ENCODE assay signal across 24 cellular contexts in the genomic region with DNA sequence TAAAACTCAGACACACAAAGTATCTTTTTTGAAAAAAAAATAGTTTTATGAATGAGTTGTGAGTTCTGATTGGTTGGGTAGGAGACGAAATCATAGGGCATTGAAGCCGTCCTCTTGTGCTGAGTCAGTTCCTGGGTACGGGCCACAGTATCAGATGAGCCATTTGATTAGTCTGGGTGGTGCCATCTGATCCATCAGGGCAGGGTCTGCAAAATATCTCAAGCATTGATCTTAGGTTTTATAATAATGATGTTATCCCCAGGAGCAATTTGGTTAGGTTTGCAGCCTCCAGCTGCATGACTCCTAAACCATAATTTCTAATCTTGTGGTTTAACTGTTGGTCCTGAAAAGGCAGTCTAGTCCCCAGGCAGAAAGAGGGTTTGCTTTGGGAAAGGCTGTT.
DNase-seq lines count a peak whose midpoint lies in the region; TF ChIP-seq lines count a peak whose summit lies in the region.
"Had no signal": no experiment of that assay in that cellular context is flagged by ENCODE, and none has a peak within 500 bp of the region (broad histone marks: within the 10 kb centered on the region; RNA-seq: fewer than 3 reads in every experiment).

No MANE protein-coding gene starts in this region.

- H3K36me3 ChIP-seq in smooth muscle cell (ENCODE audit: low read depth) = no peaks in the 10 kb centered on the region
- H3K36me3 ChIP-seq in CD8-positive, alpha-beta memory T cell (ENCODE audit: insufficient read depth, low read length) = no peaks in the 10 kb centered on the region
- H3K36me3 ChIP-seq: MG63 had no signal

- H3K9ac ChIP-seq in smooth muscle cell (ENCODE audit: low read depth) = no peak overlapping the region

- peak overlapping the region; percentile 13 for H3K27ac ChIP-seq in smooth muscle cell (ENCODE audit: low read depth)
- no peak overlapping the region for H3K27ac ChIP-seq in CD8-positive, alpha-beta memory T cell (ENCODE audit: low read depth, low read length)
- H3K27ac ChIP-seq: A549 had no signal

- H3K9me3 ChIP-seq in smooth muscle cell (replicated peaks; ENCODE audit: low read depth) = no peaks in the 10 kb centered on the region
- H3K9me3 ChIP-seq in CD8-positive, alpha-beta memory T cell (ENCODE audit: low read length) = no peaks in the 10 kb centered on the region
- H3K9me3 ChIP-seq: A549 had no signal

- DNase-seq in ELR (ENCODE audit: low read depth) (peak; percentile 46), MV-4-11 (lab: John Stamatoyannopoulos, UW) (peak; percentile 23), T1000 (lab: John Stamatoyannopoulos, UW) (peak; percentile 1), smooth muscle cell (lab: John Stamatoyannopoulos, UW; ENCODE audit: unreplicated experiment) (no peak), T-helper 1 cell (no peak), NOMO-1 treated with dmso at 0.1 percent for 144 hours (lab: John Stamatoyannopoulos, UW; ENCODE audit: unreplicated experiment) (no peak)
- DNase-seq in stimulated activated CD4-positive, alpha-beta T cell treated with anti-CD3 and anti-CD28 coated beads, Interleukin-4, amount 100 ng/mL, for 4 hours = no peak
- DNase-seq in CD8-positive, alpha-beta memory T cell = no peak
- DNase-seq: AML-193; C1 segment of cervical spinal cord; Caco-2; CD4-positive, alpha-beta memory T cell; DMS79; H7; Karpas-422; MG63; NCI-H1694; NCI-H2029 treated with DMSO at 0.1 percent for 48 hours; NCI-H446 treated with DMSO at 0.1 percent for 48 hours; NCI-H526; RPMI8226; SHP77; T-helper 2 cell had no signal

- TF ChIP-seq CTCF in smooth muscle cell (IDR thresholded peaks at IDR 0.05; ENCODE audit: borderline replicate concordance, insufficient read depth, poor library complexity, severe bottlenecking) = no peak

- H3K4me2 ChIP-seq in smooth muscle cell = no peak overlapping the region
- H3K4me2 ChIP-seq: A549 had no signal

- peak overlapping the region; percentile 63 for H2AFZ ChIP-seq in smooth muscle cell (ENCODE audit: low read depth)

- no peaks in the 10 kb centered on the region for H3K36me3 Mint-ChIP-seq in CD8-positive, alpha-beta memory T cell
- H3K36me3 Mint-ChIP-seq: CD4-positive, alpha-beta memory T cell had no signal

- H3K4me3 ChIP-seq in smooth muscle cell = no peak overlapping the region
- H3K4me3 ChIP-seq in CD8-positive, alpha-beta memory T cell (ENCODE audit: low read length) = no peak overlapping the region
- H3K4me3 ChIP-seq: A549, MG63 had no signal

- H3K27me3 Mint-ChIP-seq in CD8-positive, alpha-beta memory T cell = peaks cover 0 to 4% of the 10 kb centered on the region in 2 donors
- H3K27me3 Mint-ChIP-seq: CD4-positive, alpha-beta memory T cell had no signal

- no peak overlapping the region for H3K4me3 Mint-ChIP-seq in CD8-positive, alpha-beta memory T cell
- H3K4me3 Mint-ChIP-seq: CD4-positive, alpha-beta memory T cell had no signal

- peaks cover 2 to 16% (median 6%) of the 10 kb centered on the region in 5 donors for H3K9me3 Mint-ChIP-seq in CD8-positive, alpha-beta memory T cell

- CTCF ChIA-PET in CD8-positive, alpha-beta memory T cell (lab: Charles Lee) = no interaction called here

- H3F3A ChIP-seq in smooth muscle cell (ENCODE audit: low read depth) = no peaks in the 10 kb centered on the region

- no peaks in the 10 kb centered on the region for H3K4me1 Mint-ChIP-seq in CD8-positive, alpha-beta memory T cell
- H3K4me1 Mint-ChIP-seq: CD4-positive, alpha-beta memory T cell had no signal

- POLR2A ChIA-PET in CD8-positive, alpha-beta memory T cell (lab: Charles Lee) = no interaction called here

- H3K79me2 ChIP-seq in smooth muscle cell (ENCODE audit: low read depth) = no peaks in the 10 kb centered on the region

- no peaks in the 10 kb centered on the region for H3K4me1 ChIP-seq in smooth muscle cell (ENCODE audit: low read depth)
- no peaks in the 10 kb centered on the region for H3K4me1 ChIP-seq in CD8-positive, alpha-beta memory T cell (ENCODE audit: insufficient read depth, low read length)
- H3K4me1 ChIP-seq: A549, Caco-2 had no signal

- no peaks in the 10 kb centered on the region for H3K27me3 ChIP-seq in smooth muscle cell (ENCODE audit: low read depth)
- H3K27me3 ChIP-seq in CD8-positive, alpha-beta memory T cell (ENCODE audit: insufficient read depth, low read length, poor library complexity, severe bottlenecking) = no peaks in the 10 kb centered on the region
- H3K27me3 ChIP-seq: MG63 had no signal

- WGBS in smooth muscle cell (ENCODE audit: low lambda C conversion rate) = 34% methylated on average over 3 of the region's 3 CpGs

- no peak overlapping the region for H3K27ac Mint-ChIP-seq in CD8-positive, alpha-beta memory T cell
- H3K27ac Mint-ChIP-seq: CD4-positive, alpha-beta memory T cell had no signal

- H4K20me1 ChIP-seq in smooth muscle cell (ENCODE audit: low read depth) = no peaks in the 10 kb centered on the region

Comparison
In these comparisons a context has a peak if more than half of its experiments do, and no peak if none do; other contexts are left out.
1. DNase-seq: peak in ELR (single experiment), MV-4-11 (single experiment) and T1000 (single experiment); none in smooth muscle cell (single experiment), stimulated activated CD4-positive, alpha-beta T cell treated with anti-CD3 and anti-CD28 coated beads, Interleukin-4, amount 100 ng/mL, for 4 hours (0 of 2), T-helper 1 cell (0 of 5), CD8-positive, alpha-beta memory T cell (0 of 5) and NOMO-1 treated with dmso at 0.1 percent for 144 hours (single experiment).